Comparison of ENCODE assay signal across 1 cellular context in genomic region chr11:112285918-112286317, GRCh38.
TF ChIP-seq lines count a peak whose summit lies in the region.

No MANE protein-coding gene starts in this region.

TF ChIP-seq in K562, 482 proteins besides CTCF, POLR2A, EP300 and RAD21 (continued from another document and continues in another):
- TF ChIP-seq BCLAF1 (IDR thresholded peaks at IDR 0.05; ENCODE audit: borderline replicate concordance in 1 of 2, control insufficient read depth in 1 of 2, low read depth in 2 of 2, low read length in 1 of 2) = no peak
- TF ChIP-seq PURB (CRISPR knock-in tag; IDR thresholded peaks at IDR 0.05; ENCODE audit: low read depth) = no peak
- TF ChIP-seq KDM1A (IDR thresholded peaks at IDR 0.05) = peak; percentile 84 to 85
- no peak for TF ChIP-seq NCOA6 (IDR thresholded peaks at IDR 0.05)
- TF ChIP-seq ZNF395 (CRISPR knock-in tag; IDR thresholded peaks at IDR 0.05) = no peak
- TF ChIP-seq ARID1B (IDR thresholded peaks at IDR 0.05) = peak; percentile 85
- no peak for TF ChIP-seq FIP1L1 (IDR thresholded peaks at IDR 0.05; ENCODE audit: low read depth, low read length, poor library complexity, severe bottlenecking)
- TF ChIP-seq RUNX1 (IDR thresholded peaks at IDR 0.05; ENCODE audit: low read depth) = no peak
- peak; percentile 63 for TF ChIP-seq CBFA2T2 (conservative IDR thresholded peaks at IDR 0.05)
- no peak for TF ChIP-seq THRA (IDR thresholded peaks at IDR 0.05)
- no peak for TF ChIP-seq ZNF23 (CRISPR knock-in tag; IDR thresholded peaks at IDR 0.05)
- no peak for TF ChIP-seq ZNF165 (CRISPR knock-in tag; IDR thresholded peaks at IDR 0.05; ENCODE audit: borderline replicate concordance)
- no peak for TF ChIP-seq THAP12 (CRISPR knock-in tag; IDR thresholded peaks at IDR 0.05)
- TF ChIP-seq NKRF (IDR thresholded peaks at IDR 0.05; ENCODE audit: borderline replicate concordance) = no peak
- no peak for TF ChIP-seq ATF1 (CRISPR knock-in tag; IDR thresholded peaks at IDR 0.05)
- TF ChIP-seq ATF1 (tag; IDR thresholded peaks at IDR 0.05) = 0 out of 2 replicates have a peak, but pooled peaks have one; percentile 46
- TF ChIP-seq ZNF174 (CRISPR knock-in tag; IDR thresholded peaks at IDR 0.05) = no peak
- TF ChIP-seq ZNF592 (IDR thresholded peaks at IDR 0.05) = no peak
- no peak for TF ChIP-seq SLC30A9 (CRISPR knock-in tag; IDR thresholded peaks at IDR 0.05)
- TF ChIP-seq CCAR2 (IDR thresholded peaks at IDR 0.05; ENCODE audit: low read depth, low read length) = no peak
- TF ChIP-seq CSDE1 (IDR thresholded peaks at IDR 0.05) = no peak
- TF ChIP-seq ZNF124 (CRISPR knock-in tag; IDR thresholded peaks at IDR 0.05) = no peak
- TF ChIP-seq BDP1 (IDR thresholded peaks at IDR 0.05; ENCODE audit: insufficient read depth, insufficient read length) = no peak
- TF ChIP-seq HMGXB4 (CRISPR knock-in tag; IDR thresholded peaks at IDR 0.05) = no peak
- no peak for TF ChIP-seq ZNF431 (CRISPR knock-in tag; IDR thresholded peaks at IDR 0.05)
- 0 out of 4 replicates have a peak, but pooled peaks of 1 of the 2 experiments have one; percentile 42 for TF ChIP-seq UBTF (IDR thresholded peaks at IDR 0.05; ENCODE audit: borderline replicate concordance in 1 of 2, low read depth in 2 of 2, low read length in 2 of 2)
- TF ChIP-seq MXI1 (IDR thresholded peaks at IDR 0.05; ENCODE audit: low read depth, low read length) = no peak
- no peak for TF ChIP-seq MCM5 (IDR thresholded peaks at IDR 0.05; ENCODE audit: low read depth)
- no peak for TF ChIP-seq ARHGAP35 (IDR thresholded peaks at IDR 0.05; ENCODE audit: partially characterized antibody)
- no peak for TF ChIP-seq ZNF609 (CRISPR knock-in tag; IDR thresholded peaks at IDR 0.05; ENCODE audit: borderline replicate concordance)
- TF ChIP-seq USF2 (CRISPR knock-in tag; IDR thresholded peaks at IDR 0.05) = no peak
